Comparison of ENCODE assay signal across 9 cellular contexts in genomic region chr13:26719356-26719945, GRCh38. TPM values are rescaled to one million over a fixed set of nuclear protein-coding genes. Genes with fewer than 3 reads are reported as not detected.
A peak's percentile ranks its signal among the peaks of the same experiment; 100 is the strongest.
DNase-seq lines count a peak whose midpoint lies in the region; ATAC-seq, FAIRE-seq and TF ChIP-seq lines count a peak whose summit lies in the region.
"Had no signal": no experiment of that assay in that cellular context is flagged by ENCODE, and none has a peak within 500 bp of the region (broad histone marks: within the 10 kb centered on the region; RNA-seq: fewer than 3 reads in every experiment).

No MANE protein-coding gene starts in this region.

- H3K9me3 ChIP-seq in K562 (replicated peaks; ENCODE audit: control insufficient read depth, insufficient read depth, low read depth, low read length), result no peaks in the 10 kb centered on the region
- H3K9me3 ChIP-seq in effector memory CD4-positive, alpha-beta T cell (ENCODE audit: control insufficient read depth, low read length), result no peaks in the 10 kb centered on the region

- intact Hi-C loops in K562 (cut with micrococcal nuclease), result no loop called here
- intact Hi-C loops in sciatic nerve (cut with DNase I), result no loop called here

- H4K20me1 ChIP-seq in K562 (replicated peaks; ENCODE audit: control insufficient read depth, insufficient read depth, low read length), result no peaks in the 10 kb centered on the region

- DNase-seq in NCI-H82 (lab: John Stamatoyannopoulos, UW) (peak; percentile 71), NCI-H82 treated with DMSO at 0.1 percent for 48 hours (lab: John Stamatoyannopoulos, UW; ENCODE audit: unreplicated experiment) (no peak), NCI-H2196 (lab: John Stamatoyannopoulos, UW; ENCODE audit: unreplicated experiment) (peak; percentile 8), K562 (ENCODE audit: extremely low read depth in 1 of 4, low spot score in 3 of 4) (peak in 3 of 4 experiments; percentile 2 to 10 (median 7)), sciatic nerve (ENCODE audit: low spot score) (no peak)
- no peak for DNase-seq in effector memory CD4-positive, alpha-beta T cell

- H3K4me3 ChIP-seq in K562, result no peak overlapping the region
- H3K4me3 ChIP-seq in effector memory CD4-positive, alpha-beta T cell (ENCODE audit: insufficient read depth, low read depth, low read length, poor library complexity, severe bottlenecking), result no peak overlapping the region

- no peaks in the 10 kb centered on the region for H3K4me1 ChIP-seq in K562 (replicated peaks in 1 of 2; ENCODE audit: control insufficient read depth in 2 of 2, insufficient read depth in 2 of 2, low read length in 2 of 2)
- H3K4me1 ChIP-seq in effector memory CD4-positive, alpha-beta T cell (ENCODE audit: control insufficient read depth, insufficient read depth, low read length, poor library complexity, severe bottlenecking), result no peaks in the 10 kb centered on the region

- H3K27ac ChIP-seq in K562 (ENCODE audit: extremely low read depth, low read depth, low read length), result no peak overlapping the region
- H3K27ac ChIP-seq in effector memory CD4-positive, alpha-beta T cell (ENCODE audit: insufficient read depth, low read length, poor library complexity, severe bottlenecking), result no peak overlapping the region

- POLR2A ChIA-PET in K562 (lab: Yijun Ruan, JAX), result interaction anchor here (0.6 to 0.9 kb wide), 2 partner anchors 30 to 103 kb away, joined by 3 read pairs; no protein-coding TSS in a partner anchor

- H2AFZ ChIP-seq in K562 (ENCODE audit: low read depth, low read length), result no peak overlapping the region

- no peaks in the 10 kb centered on the region for H3K36me3 ChIP-seq in K562 (ENCODE audit: control insufficient read depth, insufficient read depth, low read length)
- no peaks in the 10 kb centered on the region for H3K36me3 ChIP-seq in effector memory CD4-positive, alpha-beta T cell (ENCODE audit: control insufficient read depth, insufficient read depth, low read length)

- CTCF ChIA-PET in K562 (lab: Yijun Ruan, JAX; ENCODE audit: low intra/inter-chr PET ratio), result no interaction called here

- no peaks in the 10 kb centered on the region for H3K9me1 ChIP-seq in K562 (ENCODE audit: control insufficient read depth, insufficient read depth, low read length)

- no TSS peak for BruUV-seq in K562 (replicated peaks; lab: Mats Ljungman, UMichigan)

- no peak for TF ChIP-seq EP300 in K562 (IDR thresholded peaks at IDR 0.05; ENCODE audit: low read length)

- WGBS in K562 (ENCODE audit: insufficient coverage, low coverage, missing lambda C conversion rate), result 3% methylated on average over 5 of the region's 5 CpGs

- no peak for TF ChIP-seq RAD21 in K562 (CRISPR knock-in tag; conservative IDR thresholded peaks at IDR 0.05 in 1 of 2, IDR thresholded peaks at IDR 0.05 in 1 of 2)

- no peaks in the 10 kb centered on the region for H3K79me2 ChIP-seq in K562 (ENCODE audit: control insufficient read depth, insufficient read depth, low read length)

- ATAC-seq in K562 (no peak), sciatic nerve (peak; percentile 20), HG02981 (IDR thresholded peaks at IDR 0.05; ENCODE audit: unreplicated experiment) (no peak), HG02642 (IDR thresholded peaks at IDR 0.05; ENCODE audit: poor library complexity, unreplicated experiment) (no peak)

- FAIRE-seq in K562 (lab: Jason Lieb, UNC), result no peak
- FAIRE-seq: urothelium cell line had no signal

- peaks cover 0 to 7% of the 10 kb centered on the region in 2 experiments; a peak in 3 of 5 replicates for H3K27me3 ChIP-seq in K562 (ENCODE audit: control insufficient read depth in 2 of 2, insufficient read depth in 2 of 2, low read length in 2 of 2)
- H3K27me3 ChIP-seq in effector memory CD4-positive, alpha-beta T cell (replicated peaks; ENCODE audit: control insufficient read depth, insufficient read depth, low read length, poor library complexity, severe bottlenecking), result no peaks in the 10 kb centered on the region

- no peak for TF ChIP-seq CTCF in K562 (IDR thresholded peaks at IDR 0.05 in 2 of 3, conservative IDR thresholded peaks at IDR 0.05 in 1 of 3; ENCODE audit: insufficient read depth in 2 of 3, low read depth in 1 of 3, low read length in 3 of 3)

- no peak overlapping the region for H3K4me2 ChIP-seq in K562 (ENCODE audit: insufficient read depth, low read length)

- TF ChIP-seq POLR2A in K562 (conservative IDR thresholded peaks at IDR 0.05), result no peak

- in situ Hi-C loops in K562 (cut with MboI), result no loop called here

- H3K9ac ChIP-seq in K562 (ENCODE audit: insufficient read depth in 1 of 2, low read depth in 2 of 2, low read length in 2 of 2), result no peak overlapping the region

TF ChIP-seq in K562, 482 proteins besides CTCF, POLR2A, EP300 and RAD21 (continues in another document):
- TF ChIP-seq CBFA2T3 (IDR thresholded peaks at IDR 0.05), result 0 out of 2 replicates have a peak, but pooled peaks have one; percentile 5

RNA-seq across cellular contexts. Expression of gene GPR12, which starts 41.1 kb away (rescaled TPM):
- not detected in 2 replicates for total RNA-seq in K562 (2011; cell fraction: chromatin; rRNA removed; ENCODE audit: low replicate concordance)
- total RNA-seq in K562 (2011; cell fraction: nucleolus; rRNA removed), result not detected in 2 replicates
- not detected in 2 replicates for total RNA-seq in K562 (2011; cell fraction: nucleoplasm; rRNA removed)
- total RNA-seq in K562 (2014; rRNA removed) (not detected in 2 replicates), K562 (2014; rRNA removed; fragmentation: Illumina TruSeq; extraction: Trizol) (not detected in 2 replicates), K562 (2015; rRNA removed; fragmentation: Illumina TruSeq; extraction: Trizol) (not detected in 2 replicates), K562 (2021) (not detected in 2 replicates), sciatic nerve (0.53 TPM)
- polyA plus RNA-seq in K562 (2011; rRNA removed) (not detected in 2 replicates), K562 (2014; fragmentation: Illumina TruSeq; extraction: Trizol) (not detected in 2 replicates), K562 (2014; fragmentation: Nextera tagmentation; extraction: Ambion mirVana) (not detected), K562 (2014; rRNA removed) (not detected in 2 replicates)
- not detected in 2 replicates for polyA plus RNA-seq in K562 (2011; cell fraction: cytosol; rRNA removed)
- polyA plus RNA-seq in K562 (2011; cell fraction: nucleus; rRNA removed), result not detected in 2 replicates
- not detected in 2 replicates for polyA plus RNA-seq in K562 (2012)
- not detected in 2 replicates for polyA minus RNA-seq in K562 (2011; rRNA and poly(A)+ RNA removed)
- not detected in 2 replicates for polyA minus RNA-seq in K562 (2011; cell fraction: cytosol; rRNA and poly(A)+ RNA removed)
- not detected in 2 replicates for polyA minus RNA-seq in K562 (2011; cell fraction: nucleus; rRNA and poly(A)+ RNA removed)

Comparison
In these comparisons a context has a peak if more than half of its experiments do, and no peak if none do; other contexts are left out.
1. DNase-seq: peak in NCI-H82 (single experiment), NCI-H2196 (single experiment) and K562 (3 of 4); none in NCI-H82 treated with DMSO at 0.1 percent for 48 hours (single experiment), sciatic nerve (single experiment) and effector memory CD4-positive, alpha-beta T cell (0 of 3).